In the genomic region with DNA sequence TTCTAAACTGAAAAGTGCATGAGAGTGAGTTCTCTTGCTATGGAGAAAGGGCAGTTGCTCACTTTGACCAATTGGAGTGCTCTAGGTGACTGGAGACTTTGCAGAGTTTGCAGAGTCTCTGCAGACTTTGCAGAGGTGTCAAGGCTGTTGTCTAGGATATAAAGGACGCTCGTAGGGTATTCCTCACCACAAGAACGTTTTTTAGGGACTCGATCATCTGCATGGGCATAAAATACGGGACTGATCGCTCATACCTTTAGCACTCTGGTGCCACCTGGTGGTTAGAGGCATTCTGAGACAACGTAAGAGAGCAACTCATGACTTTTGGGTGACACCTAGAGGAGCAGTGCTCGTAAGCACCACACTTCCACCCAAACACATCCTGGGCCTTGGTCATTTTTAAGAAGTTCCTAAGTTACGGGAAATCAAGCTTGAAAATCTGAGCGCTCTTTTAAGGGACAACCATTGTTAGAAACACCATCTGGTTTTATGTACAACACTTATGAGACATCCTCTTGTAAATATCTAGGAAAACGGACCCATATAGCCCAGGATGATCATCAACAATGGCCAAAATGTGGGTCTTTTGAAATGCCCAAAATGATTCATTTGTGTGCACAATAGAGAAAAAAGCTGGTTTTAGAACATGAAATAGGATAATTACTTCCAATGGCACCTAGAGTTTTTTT, we compare ENCODE assay signal across 8 cellular contexts. TPM values are rescaled to one million over a fixed set of nuclear protein-coding genes. Genes with fewer than 3 reads are reported as not detected.
DNase-seq lines count a peak whose midpoint lies in the region; ATAC-seq and TF ChIP-seq lines count a peak whose summit lies in the region.

No MANE protein-coding gene starts in this region.

- peak; percentile 98 for ATAC-seq in DND-41 (ENCODE audit: insufficient read depth, low read depth)
- peak; percentile 70 for ATAC-seq in HG02588 (IDR thresholded peaks at IDR 0.05; ENCODE audit: unreplicated experiment)
- peak; percentile 100 for ATAC-seq in T-helper 17 cell
- ATAC-seq in sciatic nerve, result peak; percentile 94
- no peak for ATAC-seq in GM19351 (IDR thresholded peaks at IDR 0.05; ENCODE audit: unreplicated experiment)

- H3K36me3 ChIP-seq in DND-41 (ENCODE audit: insufficient read depth, low read length) (no peaks in the 10 kb centered on the region), right atrium auricular region (no peaks in the 10 kb centered on the region)

- H3K9me3 ChIP-seq in DND-41 (ENCODE audit: insufficient read depth, low read length, severe bottlenecking) (no peaks in the 10 kb centered on the region), T-helper 17 cell (ENCODE audit: control insufficient read depth, low read length, poor library complexity, severe bottlenecking) (no peaks in the 10 kb centered on the region), right atrium auricular region (no peaks in the 10 kb centered on the region)

- peak; percentile 93 for DNase-seq in DND-41
- peak; percentile 96 for DNase-seq in NCI-H2029 (lab: John Stamatoyannopoulos, UW)
- peak; percentile 70 to 87 (median 71) for DNase-seq in T-helper 17 cell
- peak in 53 of 56 donors; percentile 16 to 97 (median 67) for DNase-seq in amygdala (lab: John Stamatoyannopoulos, UW)
- DNase-seq in right atrium auricular region (ENCODE audit: low spot score), result peak; percentile 96
- peak; percentile 96 for DNase-seq in sciatic nerve (ENCODE audit: low spot score)

- H3K36me3 Mint-ChIP-seq in T-helper 17 cell (ENCODE audit: low read depth), result no peaks in the 10 kb centered on the region

- H3K27me3 Mint-ChIP-seq in T-helper 17 cell, result no peaks in the 10 kb centered on the region

- H3K27me3 ChIP-seq in DND-41 (ENCODE audit: insufficient read depth, low read length, poor library complexity), result no peaks in the 10 kb centered on the region
- no peaks in the 10 kb centered on the region for H3K27me3 ChIP-seq in right atrium auricular region

- H4K20me1 ChIP-seq in DND-41 (ENCODE audit: insufficient read depth, low read length), result no peaks in the 10 kb centered on the region

- H3K4me1 Mint-ChIP-seq in T-helper 17 cell, result peaks cover 6% of the 10 kb centered on the region

- H3K79me2 ChIP-seq in DND-41 (ENCODE audit: insufficient read depth, low read length), result no peaks in the 10 kb centered on the region

- H3K9ac ChIP-seq in DND-41 (ENCODE audit: low read depth, low read length), result 0 out of 2 replicates have a peak overlapping the region, but pooled peaks have one; percentile 22

- TF ChIP-seq CTCF in DND-41 (IDR thresholded peaks at IDR 0.05; ENCODE audit: borderline replicate concordance, extremely low read depth, low read length, poor library complexity, severe bottlenecking) (peak; percentile 100), right atrium auricular region (IDR thresholded peaks at IDR 0.05) (peak; percentile 83 to 99)

- H3K27ac Mint-ChIP-seq in T-helper 17 cell, result no peak overlapping the region

- H2AFZ ChIP-seq in DND-41 (ENCODE audit: low read depth, low read length), result peak overlapping the region; percentile 27; the same call in 1 of the 2 replicates

- H3K27ac ChIP-seq in DND-41 (ENCODE audit: low read length) (peak overlapping the region; percentile 64), right atrium auricular region (no peak overlapping the region)

- intact Hi-C loops in sciatic nerve (cut with DNase I), result loop anchor here (2.0 kb wide), 1 partner anchor 140 kb away; no protein-coding TSS in a partner anchor

- H3K4me1 ChIP-seq in DND-41 (ENCODE audit: insufficient read depth, low read length) (peaks cover 16% of the 10 kb centered on the region), right atrium auricular region (no peaks in the 10 kb centered on the region)

- no peak overlapping the region for H3K4me3 Mint-ChIP-seq in T-helper 17 cell

- peak overlapping the region in 1 of 2 experiments; percentile 31; a peak in 2 of 4 replicates for H3K4me3 ChIP-seq in DND-41 (ENCODE audit: low read depth in 1 of 2, low read length in 2 of 2)
- no peak overlapping the region for H3K4me3 ChIP-seq in right atrium auricular region

- peak overlapping the region; percentile 54 for H3K4me2 ChIP-seq in DND-41 (ENCODE audit: insufficient read depth, low read length)

RNA-seq across cellular contexts. Expression of a gene that starts 51.6 kb away (rescaled TPM):
- under 1 TPM in 1 of 2 donors, not detected in 1; 0.08 TPM for total RNA-seq in T-helper 17 cell
- not detected for total RNA-seq in right atrium auricular region
- 0.27 TPM for total RNA-seq in sciatic nerve
